12 cellular contexts compared by ENCODE assay signal in the genomic region with DNA sequence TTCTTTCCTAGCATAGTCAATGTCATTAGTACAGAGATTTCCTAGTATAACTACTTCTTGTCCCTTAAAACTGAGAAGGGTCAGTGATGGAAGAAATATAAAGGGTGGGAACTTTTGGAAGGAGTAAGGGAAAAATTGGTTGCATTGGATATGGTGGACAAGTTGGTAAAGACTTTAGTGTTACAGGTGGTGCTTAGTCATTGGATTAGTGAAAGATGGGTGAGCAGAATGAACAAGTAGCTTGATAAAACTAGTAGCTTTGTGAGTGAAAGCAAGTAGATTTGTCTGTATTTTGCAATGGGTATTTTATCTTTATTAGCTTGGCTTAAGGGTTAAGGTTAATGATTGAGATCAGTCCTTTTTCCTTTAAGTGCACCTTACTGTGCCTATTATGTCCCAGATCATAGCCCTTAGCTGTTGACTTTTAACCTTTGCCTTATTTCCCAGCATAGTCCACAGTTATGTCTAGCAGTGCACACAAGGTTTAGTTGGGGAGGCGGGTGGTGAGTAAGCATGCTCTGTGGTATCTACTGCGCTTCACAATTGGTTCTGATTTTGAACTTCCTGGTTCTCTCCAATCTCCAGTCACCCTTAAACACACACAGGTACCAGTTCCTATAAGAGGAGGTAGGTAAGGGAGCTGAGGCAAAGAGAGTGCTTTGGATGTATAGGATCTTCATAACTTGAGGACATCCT. TPM values are rescaled to one million over a fixed set of nuclear protein-coding genes. Genes with fewer than 3 reads are reported as not detected.
A peak's percentile ranks its signal among the peaks of the same experiment; 100 is the strongest.
DNase-seq lines count a peak whose midpoint lies in the region; ATAC-seq and TF ChIP-seq lines count a peak whose summit lies in the region.
"Had no signal": no experiment of that assay in that cellular context is flagged by ENCODE, and none has a peak within 500 bp of the region (broad histone marks: within the 10 kb centered on the region; RNA-seq: fewer than 3 reads in every experiment).

No MANE protein-coding gene starts in this region.

- no peaks in the 10 kb centered on the region for H3K36me3 ChIP-seq in PC-3 (ENCODE audit: low read depth, low read length)

- POLR2A ChIA-PET in PC-3 (lab: Charles Lee; ENCODE audit: unreplicated experiment) = no interaction called here

- peaks cover 3% of the 10 kb centered on the region; the same call in 1 of the 2 replicates for H4K20me1 ChIP-seq in PC-3 (ENCODE audit: low read length)

- H3K27ac Mint-ChIP-seq in activated T-cell treated with anti-CD3 and anti-CD28 coated beads, Interleukin-2, amount 50 U/mL, for 24 hours = peak overlapping the region; percentile 12
- no peak overlapping the region for H3K27ac Mint-ChIP-seq in mesothelial cell of epicardium
- H3K27ac Mint-ChIP-seq: activated CD4-positive, alpha-beta T cell treated with anti-CD3 and anti-CD28 coated beads, Interleukin-2, amount 10 ng/mL, durations not matched to agents 7 days and 5 days; activated naive CD4-positive, alpha-beta T cell treated with anti-CD3 and anti-CD28 coated beads, Interleukin-2, amount 50 U/mL, for 24 hours had no signal

- peaks cover 2% of the 10 kb centered on the region for H3K36me3 Mint-ChIP-seq in activated T-cell treated with anti-CD3 and anti-CD28 coated beads, Interleukin-2, amount 50 U/mL, for 24 hours (ENCODE audit: low read depth)
- H3K36me3 Mint-ChIP-seq in mesothelial cell of epicardium = no peaks in the 10 kb centered on the region
- H3K36me3 Mint-ChIP-seq: activated naive CD4-positive, alpha-beta T cell treated with anti-CD3 and anti-CD28 coated beads, Interleukin-2, amount 50 U/mL, for 24 hours had no signal

- H3F3A ChIP-seq in PC-3 (ENCODE audit: low read length, unreplicated experiment) = no peaks in the 10 kb centered on the region

- H3K9me3 ChIP-seq in PC-3 (ENCODE audit: low read length) = no peaks in the 10 kb centered on the region
- H3K9me3 ChIP-seq: testis had no signal

- intact Hi-C loops in PC-3 (cut with micrococcal nuclease) = no loop called here

- no peak overlapping the region for H3K9ac ChIP-seq in PC-3 (ENCODE audit: low read length)

- H3K27me3 ChIP-seq in PC-3 (ENCODE audit: low read length) = no peaks in the 10 kb centered on the region
- H3K27me3 ChIP-seq: testis had no signal

- no peaks in the 10 kb centered on the region for H3K27me3 Mint-ChIP-seq in activated T-cell treated with anti-CD3 and anti-CD28 coated beads, Interleukin-2, amount 50 U/mL, for 24 hours
- H3K27me3 Mint-ChIP-seq in mesothelial cell of epicardium (ENCODE audit: low read depth) = no peaks in the 10 kb centered on the region
- H3K27me3 Mint-ChIP-seq: activated CD4-positive, alpha-beta T cell treated with anti-CD3 and anti-CD28 coated beads, Interleukin-2, amount 10 ng/mL, durations not matched to agents 7 days and 5 days; activated naive CD4-positive, alpha-beta T cell treated with anti-CD3 and anti-CD28 coated beads, Interleukin-2, amount 50 U/mL, for 24 hours had no signal

- H3K9me2 ChIP-seq in PC-3 (replicated peaks; ENCODE audit: low read length) = no peaks in the 10 kb centered on the region

- H3K27ac ChIP-seq in PC-3 (ENCODE audit: low read length) = peak overlapping the region; percentile 10; the same call in 1 of the 2 replicates
- H3K27ac ChIP-seq: testis had no signal

- H3K79me2 ChIP-seq in PC-3 (ENCODE audit: low read length) = peaks cover 77% of the 10 kb centered on the region

- H3K4me1 Mint-ChIP-seq in activated T-cell treated with anti-CD3 and anti-CD28 coated beads, Interleukin-2, amount 50 U/mL, for 24 hours (ENCODE audit: low read depth) = peaks cover 53% of the 10 kb centered on the region
- H3K4me1 Mint-ChIP-seq in mesothelial cell of epicardium = peaks cover 7% of the 10 kb centered on the region

- ATAC-seq in PC-3 = no peak; the same call in 1 of the 2 replicates
- peak; percentile 91 for ATAC-seq in stimulated activated naive CD8-positive, alpha-beta T cell treated with anti-CD3 and anti-CD28 coated beads, Interleukin-15, Interleukin-2, amounts not matched to agents 100 U/mL and 50 U/mL, for 24 hours

- H3K9me3 Mint-ChIP-seq in activated T-cell treated with anti-CD3 and anti-CD28 coated beads, Interleukin-2, amount 50 U/mL, for 24 hours = no peaks in the 10 kb centered on the region
- no peaks in the 10 kb centered on the region for H3K9me3 Mint-ChIP-seq in mesothelial cell of epicardium
- H3K9me3 Mint-ChIP-seq: activated CD4-positive, alpha-beta T cell treated with anti-CD3 and anti-CD28 coated beads, Interleukin-2, amount 10 ng/mL, durations not matched to agents 7 days and 5 days; activated naive CD4-positive, alpha-beta T cell treated with anti-CD3 and anti-CD28 coated beads, Interleukin-2, amount 50 U/mL, for 24 hours; neural crest cell had no signal

- CTCF ChIA-PET in PC-3 (lab: Charles Lee) = no interaction called here

- no peak overlapping the region for H3K4me3 ChIP-seq in PC-3 (ENCODE audit: low read length)
- H3K4me3 ChIP-seq in epithelial cell of esophagus (ENCODE audit: low read length) = no peak overlapping the region
- H3K4me3 ChIP-seq: testis had no signal

- no peak overlapping the region for H2AFZ ChIP-seq in PC-3 (ENCODE audit: low read length)

- TF ChIP-seq CTCF in PC-3 (conservative IDR thresholded peaks at IDR 0.05; ENCODE audit: low read depth, low read length) = no peak
- no peak for TF ChIP-seq CTCF in epithelial cell of esophagus (IDR thresholded peaks at IDR 0.05; ENCODE audit: insufficient read depth, low read depth, low read length, missing control alignments)
- TF ChIP-seq CTCF in mesothelial cell of epicardium (IDR thresholded peaks at IDR 0.05; ENCODE audit: unreplicated experiment) = no peak

- no TSS peak for BruUV-seq in PC-3 (replicated peaks; lab: Mats Ljungman, UMichigan)

- no peak for DNase-seq in activated T-cell treated with anti-CD3 and anti-CD28 coated beads, Interleukin-2, amount 50 U/mL, for 24 hours
- DNase-seq in activated T-cell treated with anti-CD3 and anti-CD28 coated beads, Interleukin-2, amount 50 U/mL, for 1 hour = no peak
- DNase-seq in PC-3 (peak; percentile 25), epithelial cell of esophagus (ENCODE audit: low read depth) (peak; percentile 46), mesothelial cell of epicardium (ENCODE audit: low spot score in 2 of 2, unreplicated experiment in 2 of 2) (no peak), medulla oblongata (ENCODE audit: extremely low spot score) (no peak)
- no peak for DNase-seq in stimulated activated naive CD8-positive, alpha-beta T cell treated with anti-CD3 and anti-CD28 coated beads, Interleukin-15, Interleukin-2, amounts not matched to agents 100 U/mL and 50 U/mL, for 24 hours
- no peak for DNase-seq in activated effector memory CD4-positive, alpha-beta T cell treated with Interleukin-2 at 50 U/mL for 16 hours
- DNase-seq: activated CD4-positive, alpha-beta T cell treated with anti-CD3 and anti-CD28 coated beads, Interleukin-2, amount 10 ng/mL, durations not matched to agents 7 days and 5 days; testis had no signal

- H3K4me3 Mint-ChIP-seq in activated T-cell treated with anti-CD3 and anti-CD28 coated beads, Interleukin-2, amount 50 U/mL, for 24 hours = no peak overlapping the region
- H3K4me3 Mint-ChIP-seq in mesothelial cell of epicardium = no peak overlapping the region
- H3K4me3 Mint-ChIP-seq: activated CD4-positive, alpha-beta T cell treated with anti-CD3 and anti-CD28 coated beads, Interleukin-2, amount 10 ng/mL, durations not matched to agents 7 days and 5 days; activated naive CD4-positive, alpha-beta T cell treated with anti-CD3 and anti-CD28 coated beads, Interleukin-2, amount 50 U/mL, for 24 hours; neural crest cell had no signal

- H3K4me2 ChIP-seq in PC-3 (ENCODE audit: low read length) = no peak overlapping the region

- peaks cover 20% of the 10 kb centered on the region for H3K4me1 ChIP-seq in PC-3 (ENCODE audit: insufficient read depth, low read length)

RNA-seq across cellular contexts. Expression of gene WDR44, which starts 9.5 kb away (rescaled TPM):
- total RNA-seq in PC-3 (2014; rRNA removed) = 10.5 and 16.2 TPM in 2 replicates
- total RNA-seq in mesothelial cell of epicardium = 11.0 to 13.8 TPM (median 12.5 TPM) in 3 replicates

Comparison
In these comparisons a context has a peak if more than half of its experiments do, and no peak if none do; other contexts are left out.
1. DNase-seq: peak in PC-3 (single experiment) and epithelial cell of esophagus (single experiment); none in activated T-cell treated with anti-CD3 and anti-CD28 coated beads, Interleukin-2, amount 50 U/mL, for 24 hours (single experiment), activated T-cell treated with anti-CD3 and anti-CD28 coated beads, Interleukin-2, amount 50 U/mL, for 1 hour (single experiment), stimulated activated naive CD8-positive, alpha-beta T cell treated with anti-CD3 and anti-CD28 coated beads, Interleukin-15, Interleukin-2, amounts not matched to agents 100 U/mL and 50 U/mL, for 24 hours (single experiment), mesothelial cell of epicardium (0 of 2), medulla oblongata (single experiment) and activated effector memory CD4-positive, alpha-beta T cell treated with Interleukin-2 at 50 U/mL for 16 hours (single experiment).